ENCODE assay signal across 9 cellular contexts in genomic region chr2:241620419-241620769, GRCh38. TPM values are rescaled to one million over a fixed set of nuclear protein-coding genes. Genes with fewer than 3 reads are reported as not detected.
A peak's percentile ranks its signal among the peaks of the same experiment; 100 is the strongest.
DNase-seq lines count a peak whose midpoint lies in the region; ATAC-seq and TF ChIP-seq lines count a peak whose summit lies in the region.
"Had no signal": no experiment of that assay in that cellular context is flagged by ENCODE, and none has a peak within 500 bp of the region (broad histone marks: within the 10 kb centered on the region; RNA-seq: fewer than 3 reads in every experiment).

No MANE protein-coding gene starts in this region.

- peak; percentile 51; the same call in 2 of the 3 replicates for ATAC-seq in RWPE2 (ENCODE audit: low read depth)
- peak; percentile 92 for ATAC-seq in activated naive CD8-positive, alpha-beta T cell treated with anti-CD3 and anti-CD28 coated beads, Interleukin-2, amount 50 U/mL, for 24 hours
- no peak for ATAC-seq in HG03378 (IDR thresholded peaks at IDR 0.05; ENCODE audit: unreplicated experiment)
- no peak for ATAC-seq in GM19035 (IDR thresholded peaks at IDR 0.05; ENCODE audit: unreplicated experiment)
- no peak for ATAC-seq in left ventricle myocardium superior

- peaks cover 15% of the 10 kb centered on the region for H3K9me3 Mint-ChIP-seq in activated naive CD8-positive, alpha-beta T cell treated with anti-CD3 and anti-CD28 coated beads, Interleukin-2, amount 50 U/mL, for 24 hours

- peak overlapping the region; percentile 11 for H3K4me3 Mint-ChIP-seq in activated naive CD8-positive, alpha-beta T cell treated with anti-CD3 and anti-CD28 coated beads, Interleukin-2, amount 50 U/mL, for 24 hours

- no peaks in the 10 kb centered on the region for H3K27me3 Mint-ChIP-seq in activated naive CD8-positive, alpha-beta T cell treated with anti-CD3 and anti-CD28 coated beads, Interleukin-2, amount 50 U/mL, for 24 hours

- H3K36me3 Mint-ChIP-seq in activated naive CD8-positive, alpha-beta T cell treated with anti-CD3 and anti-CD28 coated beads, Interleukin-2, amount 50 U/mL, for 24 hours (ENCODE audit: low read depth): peaks cover 38% of the 10 kb centered on the region

- H3K4me3 ChIP-seq in RWPE2 (ENCODE audit: severe bottlenecking): no peak overlapping the region

- no peaks in the 10 kb centered on the region for H3K9me3 ChIP-seq in RWPE2 (ENCODE audit: severe bottlenecking)

- H3K4me1 Mint-ChIP-seq in activated naive CD8-positive, alpha-beta T cell treated with anti-CD3 and anti-CD28 coated beads, Interleukin-2, amount 50 U/mL, for 24 hours: peaks cover 46% of the 10 kb centered on the region

- peaks cover 8% of the 10 kb centered on the region; the same call in 1 of the 2 replicates for H3K36me3 ChIP-seq in RWPE2 (ENCODE audit: low read depth)

- H3K27me3 ChIP-seq in RWPE2 (ENCODE audit: insufficient read depth, poor library complexity, severe bottlenecking): no peaks in the 10 kb centered on the region

- H3K27ac Mint-ChIP-seq in activated naive CD8-positive, alpha-beta T cell treated with anti-CD3 and anti-CD28 coated beads, Interleukin-2, amount 50 U/mL, for 24 hours: peak overlapping the region; percentile 93

- intact Hi-C loops in left ventricle myocardium superior (cut with micrococcal nuclease): no loop called here

- H3K27ac ChIP-seq in RWPE2 (ENCODE audit: poor library complexity, severe bottlenecking): peak overlapping the region; percentile 18

- no peak for TF ChIP-seq CTCF in RWPE2 (IDR thresholded peaks at IDR 0.05; ENCODE audit: poor library complexity, severe bottlenecking)

- DNase-seq in EL (peak; percentile 17), RWPE2 (ENCODE audit: low spot score) (no peak), SW480 (ENCODE audit: low spot score) (no peak), left ventricle myocardium superior (no peak)
- DNase-seq in activated naive CD8-positive, alpha-beta T cell treated with anti-CD3 and anti-CD28 coated beads, Interleukin-2, amount 50 U/mL, for 24 hours: peak; percentile 69
- peak; percentile 54 to 81 (median 63) for DNase-seq in stimulated activated CD4-positive, alpha-beta T cell treated with anti-CD3 and anti-CD28 coated beads, Interleukin-12 subunit alpha, Interleukin-12 subunit beta, amount 100 ng/mL, for 48 hours (ENCODE audit: low read depth in 2 of 3, low spot score in 1 of 3)
- DNase-seq: caudate nucleus had no signal

- no peaks in the 10 kb centered on the region for H3K4me1 ChIP-seq in RWPE2 (ENCODE audit: insufficient read depth, poor library complexity, severe bottlenecking)

RNA-seq across cellular contexts. Expression of gene THAP4, which starts 16.6 kb away (rescaled TPM):
- total RNA-seq in left ventricle myocardium superior: 84.5 TPM

RNA-seq across cellular contexts. Expression of gene ATG4B, which starts 17.1 kb away (rescaled TPM):
- 42.3 TPM for total RNA-seq in left ventricle myocardium superior

Comparison
In these comparisons a context has a peak if more than half of its experiments do, and no peak if none do; other contexts are left out.
1. DNase-seq: peak in EL (single experiment), activated naive CD8-positive, alpha-beta T cell treated with anti-CD3 and anti-CD28 coated beads, Interleukin-2, amount 50 U/mL, for 24 hours (single experiment) and stimulated activated CD4-positive, alpha-beta T cell treated with anti-CD3 and anti-CD28 coated beads, Interleukin-12 subunit alpha, Interleukin-12 subunit beta, amount 100 ng/mL, for 48 hours (3 of 3); none in RWPE2 (single experiment), SW480 (single experiment) and left ventricle myocardium superior (single experiment).
2. ATAC-seq: peak in RWPE2 (single experiment) and activated naive CD8-positive, alpha-beta T cell treated with anti-CD3 and anti-CD28 coated beads, Interleukin-2, amount 50 U/mL, for 24 hours (single experiment); none in HG03378 (single experiment), GM19035 (single experiment) and left ventricle myocardium superior (single experiment).